21 cellular contexts compared by ENCODE assay signal in genomic region chr1:28917757-28918118, GRCh38. TPM values are rescaled to one million over a fixed set of nuclear protein-coding genes. Genes with fewer than 3 reads are reported as not detected.
DNase-seq lines count a peak whose midpoint lies in the region; ATAC-seq and TF ChIP-seq lines count a peak whose summit lies in the region.
"Had no signal": no experiment of that assay in that cellular context is flagged by ENCODE, and none has a peak within 500 bp of the region (broad histone marks: within the 10 kb centered on the region; RNA-seq: fewer than 3 reads in every experiment).

No MANE protein-coding gene starts in this region.

- no peak for TF ChIP-seq CTCF in brain (conservative IDR thresholded peaks at IDR 0.05)

- peak overlapping the region; percentile 41 for H3K4me3 Mint-ChIP-seq in activated CD4-positive, alpha-beta memory T cell treated with anti-CD3 and anti-CD28 coated beads for 36 hours
- no peak overlapping the region for H3K4me3 Mint-ChIP-seq in activated CD4-positive, alpha-beta memory T cell treated with anti-CD3 and anti-CD28 coated beads, Interleukin-2, amount 10 ng/mL, durations not matched to agents 7 days and 5 days
- peak overlapping the region in 3 of 5 experiments; percentile 48 to 97 (median 61) for H3K4me3 Mint-ChIP-seq in brain

- no peaks in the 10 kb centered on the region for H3K9me3 Mint-ChIP-seq in activated CD4-positive, alpha-beta memory T cell treated with anti-CD3 and anti-CD28 coated beads for 36 hours
- no peaks in the 10 kb centered on the region for H3K9me3 Mint-ChIP-seq in activated CD4-positive, alpha-beta memory T cell treated with anti-CD3 and anti-CD28 coated beads, Interleukin-2, amount 10 ng/mL, durations not matched to agents 7 days and 5 days
- H3K9me3 Mint-ChIP-seq in brain: no peaks in the 10 kb centered on the region

- peaks cover 65% of the 10 kb centered on the region for H3K4me1 Mint-ChIP-seq in activated CD4-positive, alpha-beta memory T cell treated with anti-CD3 and anti-CD28 coated beads for 36 hours (ENCODE audit: low read depth)
- H3K4me1 Mint-ChIP-seq in activated CD4-positive, alpha-beta memory T cell treated with anti-CD3 and anti-CD28 coated beads, Interleukin-2, amount 10 ng/mL, durations not matched to agents 7 days and 5 days: peaks cover 44% of the 10 kb centered on the region
- H3K4me1 Mint-ChIP-seq in brain: peaks cover 63% of the 10 kb centered on the region

- H3K36me3 Mint-ChIP-seq in activated CD4-positive, alpha-beta memory T cell treated with anti-CD3 and anti-CD28 coated beads for 36 hours: peaks cover 3% of the 10 kb centered on the region
- H3K36me3 Mint-ChIP-seq in activated CD4-positive, alpha-beta memory T cell treated with anti-CD3 and anti-CD28 coated beads, Interleukin-2, amount 10 ng/mL, durations not matched to agents 7 days and 5 days (ENCODE audit: low read depth): peaks cover 5% of the 10 kb centered on the region
- H3K36me3 Mint-ChIP-seq in brain: no peaks in the 10 kb centered on the region

- H3K27ac Mint-ChIP-seq in activated CD4-positive, alpha-beta memory T cell treated with anti-CD3 and anti-CD28 coated beads for 36 hours: peak overlapping the region; percentile 62
- no peak overlapping the region for H3K27ac Mint-ChIP-seq in activated CD4-positive, alpha-beta memory T cell treated with anti-CD3 and anti-CD28 coated beads, Interleukin-2, amount 10 ng/mL, durations not matched to agents 7 days and 5 days
- peak overlapping the region in 1 of 5 experiments; percentile 38 for H3K27ac Mint-ChIP-seq in brain

- intact Hi-C loops in activated CD4-positive, alpha-beta memory T cell treated with anti-CD3 and anti-CD28 coated beads for 36 hours (cut with micrococcal nuclease): no loop called here

- CTCF ChIA-PET in activated CD4-positive, alpha-beta memory T cell treated with anti-CD3 and anti-CD28 coated beads for 36 hours (lab: Charles Lee): interaction anchor here (0.6 to 1.4 kb wide), 4 partner anchors 9 to 117 kb away, joined by 3 read pairs; no protein-coding TSS in a partner anchor
- CTCF ChIA-PET in activated CD4-positive, alpha-beta memory T cell treated with anti-CD3 and anti-CD28 coated beads, Interleukin-2, amount 10 ng/mL, durations not matched to agents 7 days and 5 days (lab: Charles Lee): interaction anchor here (1.0 to 1.2 kb wide), 2 partner anchors 41 to 117 kb away, joined by 3 to 4 read pairs; no protein-coding TSS in a partner anchor

- DNase-seq in activated CD4-positive, alpha-beta memory T cell treated with anti-CD3 and anti-CD28 coated beads for 36 hours: peak; percentile 61
- no peak for DNase-seq in activated CD4-positive, alpha-beta memory T cell treated with anti-CD3 and anti-CD28 coated beads, Interleukin-2, amount 10 ng/mL, durations not matched to agents 7 days and 5 days
- DNase-seq in activated CD4-positive, alpha-beta T cell treated with anti-CD3 and anti-CD28 coated beads for 48 hours: peak; percentile 50
- DNase-seq in stimulated activated CD4-positive, alpha-beta T cell treated with anti-CD3 and anti-CD28 coated beads, Interleukin-1b, Interleukin-23, amount 100 ng/mL, for 48 hours: peak; percentile 47
- DNase-seq in iPS-NIHi11 (ENCODE audit: low spot score) (no peak), NCI-H510A treated with DMSO at 0.1 percent for 48 hours (lab: John Stamatoyannopoulos, UW) (no peak)
- DNase-seq: activated CD8-positive, alpha-beta memory T cell treated with anti-CD3 and anti-CD28 coated beads, Interleukin-2, amount 50 U/mL, for 48 hours; COR-L47; cortex of kidney; GOT3; mesendoderm; MM.1S; NCI-H1930; NCI-H524 treated with DMSO at 0.1 percent for 48 hours; SK-N-SH; upper lobe of right lung had no signal

- ATAC-seq in GM18511 (IDR thresholded peaks at IDR 0.05; ENCODE audit: unreplicated experiment): no peak
- ATAC-seq: GM12878, Panc1, sciatic nerve, upper lobe of right lung had no signal

- POLR2A ChIA-PET in activated CD4-positive, alpha-beta memory T cell treated with anti-CD3 and anti-CD28 coated beads for 36 hours (lab: Charles Lee): interaction anchor here (0.7 kb wide), 1 partner anchor 9 kb away, joined by 5 read pairs; no protein-coding TSS in a partner anchor
- POLR2A ChIA-PET in activated CD4-positive, alpha-beta memory T cell treated with anti-CD3 and anti-CD28 coated beads, Interleukin-2, amount 10 ng/mL, durations not matched to agents 7 days and 5 days (lab: Charles Lee): interaction anchor here (0.5 to 7.0 kb wide), 3 partner anchors 8 to 410 kb away, joined by 3 to 95 read pairs (median 4); partner anchors contain the start of gene RNU11

- H3K27me3 Mint-ChIP-seq in activated CD4-positive, alpha-beta memory T cell treated with anti-CD3 and anti-CD28 coated beads for 36 hours: no peaks in the 10 kb centered on the region
- H3K27me3 Mint-ChIP-seq in activated CD4-positive, alpha-beta memory T cell treated with anti-CD3 and anti-CD28 coated beads, Interleukin-2, amount 10 ng/mL, durations not matched to agents 7 days and 5 days: no peaks in the 10 kb centered on the region
- H3K27me3 Mint-ChIP-seq in brain: peaks cover 14% of the 10 kb centered on the region

RNA-seq across cellular contexts. Expression of gene EPB41, which starts 3.4 kb away (rescaled TPM):
- 10 to 100 TPM; 67.6 to 71.0 TPM for total RNA-seq in activated CD4-positive, alpha-beta memory T cell treated with anti-CD3 and anti-CD28 coated beads for 36 hours
- total RNA-seq in activated CD4-positive, alpha-beta memory T cell treated with anti-CD3 and anti-CD28 coated beads, Interleukin-2, amount 10 ng/mL, durations not matched to agents 7 days and 5 days: 10 to 100 TPM; 95.0 to 97.6 TPM
- polyA plus RNA-seq in brain (ENCODE audit: insufficient read depth, low read depth, low replicate concordance): 74.3 TPM

Comparison
In these comparisons a context has a peak if more than half of its experiments do, and no peak if none do; other contexts are left out.
1. DNase-seq: peak in activated CD4-positive, alpha-beta memory T cell treated with anti-CD3 and anti-CD28 coated beads for 36 hours (single experiment), activated CD4-positive, alpha-beta T cell treated with anti-CD3 and anti-CD28 coated beads for 48 hours (single experiment) and stimulated activated CD4-positive, alpha-beta T cell treated with anti-CD3 and anti-CD28 coated beads, Interleukin-1b, Interleukin-23, amount 100 ng/mL, for 48 hours (single experiment); none in activated CD4-positive, alpha-beta memory T cell treated with anti-CD3 and anti-CD28 coated beads, Interleukin-2, amount 10 ng/mL, durations not matched to agents 7 days and 5 days (single experiment), iPS-NIHi11 (single experiment) and NCI-H510A treated with DMSO at 0.1 percent for 48 hours (single experiment).